1 cellular context compared by ENCODE assay signal in genomic region chr16:70746708-70747424, GRCh38.
A peak's percentile ranks its signal among the peaks of the same experiment; 100 is the strongest.
TF ChIP-seq lines count a peak whose summit lies in the region.

No MANE protein-coding gene starts in this region.

TF ChIP-seq in HepG2, 621 proteins besides CTCF, POLR2A, EP300 and RAD21 (continued from another document and continues in another):
- TF ChIP-seq, protein P1, sequence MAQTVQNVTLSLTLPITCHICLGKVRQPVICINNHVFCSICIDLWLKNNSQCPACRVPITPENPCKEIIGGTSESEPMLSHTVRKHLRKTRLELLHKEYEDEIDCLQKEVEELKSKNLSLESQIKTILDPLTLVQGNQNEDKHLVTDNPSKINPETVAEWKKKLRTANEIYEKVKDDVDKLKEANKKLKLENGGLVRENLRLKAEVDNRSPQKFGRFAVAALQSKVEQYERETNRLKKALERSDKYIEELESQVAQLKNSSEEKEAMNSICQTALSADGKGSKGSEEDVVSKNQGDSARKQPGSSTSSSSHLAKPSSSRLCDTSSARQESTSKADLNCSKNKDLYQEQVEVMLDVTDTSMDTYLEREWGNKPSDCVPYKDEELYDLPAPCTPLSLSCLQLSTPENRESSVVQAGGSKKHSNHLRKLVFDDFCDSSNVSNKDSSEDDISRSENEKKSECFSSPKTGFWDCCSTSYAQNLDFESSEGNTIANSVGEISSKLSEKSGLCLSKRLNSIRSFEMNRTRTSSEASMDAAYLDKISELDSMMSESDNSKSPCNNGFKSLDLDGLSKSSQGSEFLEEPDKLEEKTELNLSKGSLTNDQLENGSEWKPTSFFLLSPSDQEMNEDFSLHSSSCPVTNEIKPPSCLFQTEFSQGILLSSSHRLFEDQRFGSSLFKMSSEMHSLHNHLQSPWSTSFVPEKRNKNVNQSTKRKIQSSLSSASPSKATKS (CRISPR knock-in tag; IDR thresholded peaks at IDR 0.05): no peak
- peak; percentile 87 for TF ChIP-seq RXRB (CRISPR knock-in tag; IDR thresholded peaks at IDR 0.05; ENCODE audit: borderline replicate concordance)
- peak; percentile 12 for TF ChIP-seq IKZF4 (CRISPR knock-in tag; IDR thresholded peaks at IDR 0.05; ENCODE audit: borderline replicate concordance, low read depth, not compliant biosample characterization)
- peak; percentile 76; the same call in 1 of the 2 replicates for TF ChIP-seq WIZ (CRISPR knock-in tag; IDR thresholded peaks at IDR 0.05)
- peak; percentile 68 for TF ChIP-seq KMT2A (CRISPR knock-in tag; IDR thresholded peaks at IDR 0.05)
- peak; percentile 77 for TF ChIP-seq CREM (IDR thresholded peaks at IDR 0.05)
- no peak for TF ChIP-seq CREM (CRISPR knock-in tag; IDR thresholded peaks at IDR 0.05)
- no peak for TF ChIP-seq CC2D1A (CRISPR knock-in tag; IDR thresholded peaks at IDR 0.05)
- TF ChIP-seq CHD2 (IDR thresholded peaks at IDR 0.05; ENCODE audit: low read depth, low read length): no peak
- TF ChIP-seq HNRNPL (IDR thresholded peaks at IDR 0.05; ENCODE audit: low read depth, low read length): no peak
- TF ChIP-seq PHF21A (CRISPR knock-in tag; IDR thresholded peaks at IDR 0.05): peak; percentile 97
- no peak for TF ChIP-seq ZNF670 (CRISPR knock-in tag; IDR thresholded peaks at IDR 0.05; ENCODE audit: borderline replicate concordance)
- TF ChIP-seq ZNF770 (CRISPR knock-in tag; IDR thresholded peaks at IDR 0.05): 0 out of 2 replicates have a peak, but pooled peaks have one; percentile 9
- peak; percentile 100 for TF ChIP-seq JUN (CRISPR knock-in tag; IDR thresholded peaks at IDR 0.05)
- no peak for TF ChIP-seq KLF12 (CRISPR knock-in tag; IDR thresholded peaks at IDR 0.05; ENCODE audit: borderline replicate concordance)
- TF ChIP-seq NRL (CRISPR knock-in tag; IDR thresholded peaks at IDR 0.05; ENCODE audit: borderline replicate concordance): peak; percentile 92
- TF ChIP-seq ATF4 (CRISPR knock-in tag; IDR thresholded peaks at IDR 0.05): peak in 1 of 2 experiments; percentile 77; a peak in 1 of 4 replicates
- TF ChIP-seq THRA (CRISPR knock-in tag; IDR thresholded peaks at IDR 0.05; ENCODE audit: borderline replicate concordance): no peak; the same call in none of the 2 replicates
- peak; percentile 79; the same call in 1 of the 2 replicates for TF ChIP-seq KDM5B (CRISPR knock-in tag; IDR thresholded peaks at IDR 0.05; ENCODE audit: borderline replicate concordance)
- TF ChIP-seq ZNF333 (CRISPR knock-in tag; IDR thresholded peaks at IDR 0.05; ENCODE audit: borderline replicate concordance): no peak
- no peak for TF ChIP-seq ZNF180 (CRISPR knock-in tag; IDR thresholded peaks at IDR 0.05; ENCODE audit: borderline replicate concordance, low read depth)
- TF ChIP-seq GATAD1 (CRISPR knock-in tag; IDR thresholded peaks at IDR 0.05): peak; percentile 80
- TF ChIP-seq, protein P2, sequence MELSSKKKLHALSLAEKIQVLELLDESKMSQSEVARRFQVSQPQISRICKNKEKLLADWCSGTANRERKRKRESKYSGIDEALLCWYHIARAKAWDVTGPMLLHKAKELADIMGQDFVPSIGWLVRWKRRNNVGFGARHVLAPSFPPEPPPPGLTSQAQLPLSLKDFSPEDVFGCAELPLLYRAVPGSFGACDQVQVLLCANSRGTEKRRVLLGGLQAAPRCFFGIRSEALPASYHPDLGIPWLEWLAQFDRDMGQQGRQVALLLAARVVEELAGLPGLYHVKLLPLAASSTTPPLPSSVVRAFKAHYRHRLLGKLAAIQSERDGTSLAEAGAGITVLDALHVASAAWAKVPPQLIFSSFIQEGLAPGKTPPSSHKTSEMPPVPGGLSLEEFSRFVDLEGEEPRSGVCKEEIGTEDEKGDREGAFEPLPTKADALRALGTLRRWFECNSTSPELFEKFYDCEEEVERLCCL (CRISPR knock-in tag; IDR thresholded peaks at IDR 0.05; ENCODE audit: borderline replicate concordance): no peak
- TF ChIP-seq NFIB (CRISPR knock-in tag; IDR thresholded peaks at IDR 0.05; ENCODE audit: borderline replicate concordance): no peak
- no peak for TF ChIP-seq ZNF274 (CRISPR knock-in tag; IDR thresholded peaks at IDR 0.05)
- peak; percentile 79 for TF ChIP-seq NFKBIZ (CRISPR knock-in tag; IDR thresholded peaks at IDR 0.05)
- no peak; the same call in 1 of the 2 replicates for TF ChIP-seq ZKSCAN1 (IDR thresholded peaks at IDR 0.05; ENCODE audit: low read length)
- no peak; the same call in 1 of the 2 replicates for TF ChIP-seq ZFP90 (CRISPR knock-in tag; IDR thresholded peaks at IDR 0.05; ENCODE audit: borderline replicate concordance)
- TF ChIP-seq, protein P3, sequence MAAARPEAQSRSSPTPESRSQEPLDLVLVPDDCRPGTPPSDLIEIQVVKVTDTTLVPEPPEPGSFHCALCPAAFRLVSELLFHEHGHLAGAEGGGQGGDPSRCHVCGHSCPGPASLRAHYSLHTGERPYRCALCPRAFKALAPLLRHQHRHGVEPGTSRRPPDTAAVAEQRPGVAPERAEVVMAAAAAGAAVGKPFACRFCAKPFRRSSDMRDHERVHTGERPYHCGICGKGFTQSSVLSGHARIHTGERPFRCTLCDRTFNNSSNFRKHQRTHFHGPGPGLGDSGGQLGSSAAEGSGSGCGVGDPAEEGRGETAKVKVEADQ (CRISPR knock-in tag; IDR thresholded peaks at IDR 0.05; ENCODE audit: borderline replicate concordance): no peak
- TF ChIP-seq ZNF574 (CRISPR knock-in tag; IDR thresholded peaks at IDR 0.05): peak; percentile 71
- TF ChIP-seq, protein P4, sequence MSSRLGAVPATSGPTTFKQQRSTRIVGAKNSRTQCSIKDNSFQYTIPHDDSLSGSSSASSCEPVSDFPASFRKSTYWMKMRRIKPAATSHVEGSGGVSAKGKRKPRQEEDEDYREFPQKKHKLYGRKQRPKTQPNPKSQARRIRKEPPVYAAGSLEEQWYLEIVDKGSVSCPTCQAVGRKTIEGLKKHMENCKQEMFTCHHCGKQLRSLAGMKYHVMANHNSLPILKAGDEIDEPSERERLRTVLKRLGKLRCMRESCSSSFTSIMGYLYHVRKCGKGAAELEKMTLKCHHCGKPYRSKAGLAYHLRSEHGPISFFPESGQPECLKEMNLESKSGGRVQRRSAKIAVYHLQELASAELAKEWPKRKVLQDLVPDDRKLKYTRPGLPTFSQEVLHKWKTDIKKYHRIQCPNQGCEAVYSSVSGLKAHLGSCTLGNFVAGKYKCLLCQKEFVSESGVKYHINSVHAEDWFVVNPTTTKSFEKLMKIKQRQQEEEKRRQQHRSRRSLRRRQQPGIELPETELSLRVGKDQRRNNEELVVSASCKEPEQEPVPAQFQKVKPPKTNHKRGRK (CRISPR knock-in tag; IDR thresholded peaks at IDR 0.05): 0 out of 2 replicates have a peak, but pooled peaks have one; percentile 21
- TF ChIP-seq HDAC6 (IDR thresholded peaks at IDR 0.05; ENCODE audit: low read depth, low read length): no peak
- TF ChIP-seq, protein P5, sequence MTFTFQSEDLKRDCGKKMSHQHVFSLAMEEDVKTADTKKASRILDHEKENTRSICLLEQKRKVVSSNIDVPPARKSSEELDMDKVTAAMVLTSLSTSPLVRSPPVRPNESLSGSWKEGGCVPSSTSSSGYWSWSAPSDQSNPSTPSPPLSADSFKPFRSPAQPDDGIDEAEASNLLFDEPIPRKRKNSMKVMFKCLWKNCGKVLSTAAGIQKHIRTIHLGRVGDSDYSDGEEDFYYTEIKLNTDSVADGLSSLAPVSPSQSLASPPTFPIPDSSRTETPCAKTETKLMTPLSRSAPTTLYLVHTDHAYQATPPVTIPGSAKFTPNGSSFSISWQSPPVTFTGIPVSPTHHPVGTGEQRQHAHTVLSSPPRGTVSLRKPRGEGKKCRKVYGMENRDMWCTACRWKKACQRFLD (CRISPR knock-in tag; IDR thresholded peaks at IDR 0.05; ENCODE audit: borderline replicate concordance): no peak
- TF ChIP-seq ZNF292 (CRISPR knock-in tag; IDR thresholded peaks at IDR 0.05; ENCODE audit: borderline replicate concordance, low read depth): peak; percentile 73; the same call in 1 of the 2 replicates
- TF ChIP-seq, protein P6, sequence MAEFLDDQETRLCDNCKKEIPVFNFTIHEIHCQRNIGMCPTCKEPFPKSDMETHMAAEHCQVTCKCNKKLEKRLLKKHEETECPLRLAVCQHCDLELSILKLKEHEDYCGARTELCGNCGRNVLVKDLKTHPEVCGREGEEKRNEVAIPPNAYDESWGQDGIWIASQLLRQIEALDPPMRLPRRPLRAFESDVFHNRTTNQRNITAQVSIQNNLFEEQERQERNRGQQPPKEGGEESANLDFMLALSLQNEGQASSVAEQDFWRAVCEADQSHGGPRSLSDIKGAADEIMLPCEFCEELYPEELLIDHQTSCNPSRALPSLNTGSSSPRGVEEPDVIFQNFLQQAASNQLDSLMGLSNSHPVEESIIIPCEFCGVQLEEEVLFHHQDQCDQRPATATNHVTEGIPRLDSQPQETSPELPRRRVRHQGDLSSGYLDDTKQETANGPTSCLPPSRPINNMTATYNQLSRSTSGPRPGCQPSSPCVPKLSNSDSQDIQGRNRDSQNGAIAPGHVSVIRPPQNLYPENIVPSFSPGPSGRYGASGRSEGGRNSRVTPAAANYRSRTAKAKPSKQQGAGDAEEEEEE (CRISPR knock-in tag; IDR thresholded peaks at IDR 0.05; ENCODE audit: borderline replicate concordance): peak; percentile 50; the same call in 1 of the 2 replicates
- no peak for TF ChIP-seq ZNF17 (CRISPR knock-in tag; IDR thresholded peaks at IDR 0.05)
- no peak for TF ChIP-seq FOXC1 (CRISPR knock-in tag; IDR thresholded peaks at IDR 0.05; ENCODE audit: borderline replicate concordance)
- no peak for TF ChIP-seq ATAD3A (CRISPR knock-in tag; IDR thresholded peaks at IDR 0.05)
- 0 out of 2 replicates have a peak, but pooled peaks have one; percentile 12 for TF ChIP-seq KMT2B (CRISPR knock-in tag; IDR thresholded peaks at IDR 0.05)
- TF ChIP-seq ZNF556 (CRISPR knock-in tag; IDR thresholded peaks at IDR 0.05; ENCODE audit: borderline replicate concordance): peak; percentile 94; the same call in 1 of the 2 replicates
- TF ChIP-seq LCORL (IDR thresholded peaks at IDR 0.05): peak; percentile 31; the same call in 1 of the 2 replicates
- TF ChIP-seq LCORL (CRISPR knock-in tag; IDR thresholded peaks at IDR 0.05): peak; percentile 99
- TF ChIP-seq KLF9 (CRISPR knock-in tag; IDR thresholded peaks at IDR 0.05; ENCODE audit: low read depth): no peak; the same call in 1 of the 2 replicates
- TF ChIP-seq NR2F1 (CRISPR knock-in tag; IDR thresholded peaks at IDR 0.05): peak; percentile 34 to 35; a peak in 1 of 4 replicates
- 0 out of 2 replicates have a peak, but pooled peaks have one; percentile 11 for TF ChIP-seq FOXK1 (CRISPR knock-in tag; IDR thresholded peaks at IDR 0.05; ENCODE audit: borderline replicate concordance, low read depth)
